Comparison of ENCODE assay signal across 1 cellular context in the genomic region with DNA sequence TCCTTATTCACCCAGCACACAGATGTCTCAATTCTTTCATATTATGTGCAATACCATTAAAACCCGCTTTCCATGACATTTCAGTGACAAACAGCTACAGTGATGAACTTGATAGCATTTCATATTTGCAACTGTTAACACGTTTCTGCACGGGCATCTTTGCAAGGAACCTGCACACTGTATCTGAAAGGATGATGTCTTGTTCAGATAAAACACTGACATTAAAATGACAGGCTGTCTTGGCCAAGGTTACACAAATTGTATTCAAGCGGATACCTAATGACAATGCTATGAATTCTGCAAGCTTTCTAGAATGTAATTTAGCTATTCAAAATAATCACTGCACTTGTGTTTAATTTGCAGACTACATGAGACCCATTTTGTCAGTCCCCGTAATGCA.
A peak's percentile ranks its signal among the peaks of the same experiment; 100 is the strongest.
TF ChIP-seq lines count a peak whose summit lies in the region.

No MANE protein-coding gene starts in this region.

TF ChIP-seq in neural cell, 6 proteins besides CTCF, POLR2A, EP300 and RAD21 (continued from another document):
- TF ChIP-seq, protein P1, sequence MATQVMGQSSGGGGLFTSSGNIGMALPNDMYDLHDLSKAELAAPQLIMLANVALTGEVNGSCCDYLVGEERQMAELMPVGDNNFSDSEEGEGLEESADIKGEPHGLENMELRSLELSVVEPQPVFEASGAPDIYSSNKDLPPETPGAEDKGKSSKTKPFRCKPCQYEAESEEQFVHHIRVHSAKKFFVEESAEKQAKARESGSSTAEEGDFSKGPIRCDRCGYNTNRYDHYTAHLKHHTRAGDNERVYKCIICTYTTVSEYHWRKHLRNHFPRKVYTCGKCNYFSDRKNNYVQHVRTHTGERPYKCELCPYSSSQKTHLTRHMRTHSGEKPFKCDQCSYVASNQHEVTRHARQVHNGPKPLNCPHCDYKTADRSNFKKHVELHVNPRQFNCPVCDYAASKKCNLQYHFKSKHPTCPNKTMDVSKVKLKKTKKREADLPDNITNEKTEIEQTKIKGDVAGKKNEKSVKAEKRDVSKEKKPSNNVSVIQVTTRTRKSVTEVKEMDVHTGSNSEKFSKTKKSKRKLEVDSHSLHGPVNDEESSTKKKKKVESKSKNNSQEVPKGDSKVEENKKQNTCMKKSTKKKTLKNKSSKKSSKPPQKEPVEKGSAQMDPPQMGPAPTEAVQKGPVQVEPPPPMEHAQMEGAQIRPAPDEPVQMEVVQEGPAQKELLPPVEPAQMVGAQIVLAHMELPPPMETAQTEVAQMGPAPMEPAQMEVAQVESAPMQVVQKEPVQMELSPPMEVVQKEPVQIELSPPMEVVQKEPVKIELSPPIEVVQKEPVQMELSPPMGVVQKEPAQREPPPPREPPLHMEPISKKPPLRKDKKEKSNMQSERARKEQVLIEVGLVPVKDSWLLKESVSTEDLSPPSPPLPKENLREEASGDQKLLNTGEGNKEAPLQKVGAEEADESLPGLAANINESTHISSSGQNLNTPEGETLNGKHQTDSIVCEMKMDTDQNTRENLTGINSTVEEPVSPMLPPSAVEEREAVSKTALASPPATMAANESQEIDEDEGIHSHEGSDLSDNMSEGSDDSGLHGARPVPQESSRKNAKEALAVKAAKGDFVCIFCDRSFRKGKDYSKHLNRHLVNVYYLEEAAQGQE (IDR thresholded peaks at IDR 0.05; ENCODE audit: borderline replicate concordance) = peak; percentile 53
- TF ChIP-seq MXI1 (conservative IDR thresholded peaks at IDR 0.05; ENCODE audit: poor library complexity, severe bottlenecking) (peak; percentile 33), SMC3 (conservative IDR thresholded peaks at IDR 0.05; ENCODE audit: poor library complexity) (peak; percentile 38), TAF1 (IDR thresholded peaks at IDR 0.05; ENCODE audit: low read depth) (no peak), EZH2 (IDR thresholded peaks at IDR 0.05; ENCODE audit: borderline replicate concordance, insufficient read depth, low read length, poor library complexity, severe bottlenecking) (no peak)
